ENCODE assay signal across 1 cellular context in the genomic region with DNA sequence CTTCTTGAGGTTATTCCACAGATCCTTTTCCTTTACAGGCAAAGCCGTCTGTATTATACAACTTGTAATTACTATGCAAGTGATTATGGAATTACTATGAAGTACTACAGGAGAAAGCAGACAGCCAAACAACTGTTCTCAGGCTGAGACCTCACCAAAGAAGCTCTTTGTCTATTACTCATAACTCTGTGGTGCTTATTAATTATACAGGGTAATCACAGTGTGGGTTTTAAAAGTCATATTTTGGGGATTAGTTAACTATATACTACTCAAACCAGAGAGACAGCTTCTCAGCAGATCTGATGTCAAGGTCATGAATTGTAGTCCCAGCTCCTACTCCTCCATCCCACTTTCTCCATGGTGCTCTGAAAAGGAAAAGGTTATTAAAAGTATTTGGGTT.
TF ChIP-seq lines count a peak whose summit lies in the region.

No MANE protein-coding gene starts in this region.

TF ChIP-seq in K562, 482 proteins besides CTCF, POLR2A, EP300 and RAD21:
- TF ChIP-seq SMARCA5 (IDR thresholded peaks at IDR 0.05), result no peak
